ENCODE assay signal across 8 cellular contexts in the genomic region with DNA sequence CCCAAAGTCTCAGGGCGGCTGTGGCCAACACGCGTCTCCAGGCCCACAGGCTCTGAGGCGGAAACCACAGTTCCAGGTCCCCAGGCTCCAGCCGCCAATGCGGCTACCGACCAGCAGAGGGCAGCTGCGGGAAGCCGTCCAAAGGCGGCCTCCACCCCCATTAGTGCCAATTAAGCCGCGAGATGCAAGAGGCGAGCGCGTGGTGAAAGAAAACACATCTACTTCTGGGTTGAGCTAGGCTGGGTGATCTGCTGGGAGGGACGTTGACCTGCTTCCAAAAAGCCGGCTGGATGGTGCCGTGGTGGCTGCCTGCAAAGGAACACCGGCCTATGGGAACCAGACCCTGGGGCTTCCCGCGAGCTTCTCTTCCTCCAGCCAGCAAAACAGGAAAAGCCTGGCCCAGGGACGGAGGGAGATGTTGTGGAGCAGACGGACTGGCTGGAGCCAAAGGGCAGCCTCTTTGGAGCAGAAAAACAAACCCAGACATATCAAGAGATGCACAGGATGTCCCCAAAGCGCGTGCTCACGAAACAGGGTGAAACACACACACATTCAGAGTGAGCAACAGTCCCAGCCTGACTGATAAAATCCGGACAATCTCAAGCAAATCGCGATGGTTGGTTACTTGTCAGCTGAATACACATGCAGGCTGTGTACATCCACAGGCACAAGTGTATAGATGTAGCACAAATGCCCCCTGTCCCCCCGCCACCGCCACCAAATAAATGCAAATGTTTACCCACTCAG.
DNase-seq lines count a peak whose midpoint lies in the region; ATAC-seq, FAIRE-seq and TF ChIP-seq lines count a peak whose summit lies in the region.

No MANE protein-coding gene starts in this region.

- H3K27ac Mint-ChIP-seq in natural killer cell treated with Interleukin-12 subunit alpha and Interleukin-12 subunit beta and Interleukin-15 and Interleukin-18, amount 100 ng/mL, for 72 hours = no peak overlapping the region

- H3K27ac ChIP-seq in suprapubic skin = no peak overlapping the region

- 15% methylated on average over 20 of the region's 31 CpGs for WGBS in suprapubic skin

- TF ChIP-seq EP300 in suprapubic skin (IDR thresholded peaks at IDR 0.05) = no peak

- no peaks in the 10 kb centered on the region for H3K36me3 Mint-ChIP-seq in natural killer cell treated with Interleukin-12 subunit alpha and Interleukin-12 subunit beta and Interleukin-15 and Interleukin-18, amount 100 ng/mL, for 72 hours

- H3K9me3 Mint-ChIP-seq in natural killer cell treated with Interleukin-12 subunit alpha and Interleukin-12 subunit beta and Interleukin-15 and Interleukin-18, amount 100 ng/mL, for 72 hours = no peaks in the 10 kb centered on the region

- ATAC-seq in GM19463 (IDR thresholded peaks at IDR 0.05; ENCODE audit: unreplicated experiment) (peak; percentile 99), HG03558 (IDR thresholded peaks at IDR 0.05; ENCODE audit: extremely low read depth, unreplicated experiment) (peak; percentile 93)
- peak; percentile 70 to 72 for ATAC-seq in natural killer cell treated with Interleukin-12 subunit alpha and Interleukin-12 subunit beta and Interleukin-15 and Interleukin-18, amount 100 ng/mL, for 72 hours

- no peak for FAIRE-seq in D721Med (lab: Jason Lieb, UNC)

- peak overlapping the region; percentile 37 for H3K4me3 ChIP-seq in fibroblast of villous mesenchyme (ENCODE audit: low read depth, low read length)
- peak overlapping the region; percentile 26 for H3K4me3 ChIP-seq in suprapubic skin

- no peaks in the 10 kb centered on the region for H3K36me3 ChIP-seq in suprapubic skin

- peaks cover 5% of the 10 kb centered on the region for H3K27me3 ChIP-seq in suprapubic skin

- TF ChIP-seq CTCF in D721Med (IDR thresholded peaks at IDR 0.05; ENCODE audit: insufficient read depth, missing control alignments) = peak; percentile 90
- peak; percentile 90 for TF ChIP-seq CTCF in fibroblast of villous mesenchyme (IDR thresholded peaks at IDR 0.05; ENCODE audit: insufficient read depth, low read depth, low read length)
- TF ChIP-seq CTCF in suprapubic skin (IDR thresholded peaks at IDR 0.05) = peak; percentile 36 to 91

- no peak for TF ChIP-seq POLR2A in suprapubic skin (IDR thresholded peaks at IDR 0.05)

- peak; percentile 33 for DNase-seq in D721Med (ENCODE audit: insufficient read length, low spot score)
- peak; percentile 94 for DNase-seq in NCI-H748 (lab: John Stamatoyannopoulos, UW; ENCODE audit: unreplicated experiment)
- peak; percentile 21 for DNase-seq in activated T-cell treated with anti-CD3 and anti-CD28 coated beads, Interleukin-2, amount 50 U/mL, for 1 hour
- peak; percentile 44 for DNase-seq in fibroblast of villous mesenchyme (ENCODE audit: low read depth)
- DNase-seq in natural killer cell treated with Interleukin-12 subunit alpha and Interleukin-12 subunit beta and Interleukin-15 and Interleukin-18, amount 100 ng/mL, for 72 hours (ENCODE audit: low spot score) = peak; percentile 59
- DNase-seq in suprapubic skin (ENCODE audit: low spot score in 2 of 2) = peak; percentile 68 to 84

- H3K4me1 ChIP-seq in suprapubic skin = peaks cover 10% of the 10 kb centered on the region

- no peak overlapping the region for H3K4me3 Mint-ChIP-seq in natural killer cell treated with Interleukin-12 subunit alpha and Interleukin-12 subunit beta and Interleukin-15 and Interleukin-18, amount 100 ng/mL, for 72 hours

- H3K4me1 Mint-ChIP-seq in natural killer cell treated with Interleukin-12 subunit alpha and Interleukin-12 subunit beta and Interleukin-15 and Interleukin-18, amount 100 ng/mL, for 72 hours (ENCODE audit: low read depth in 2 of 2) = no peaks in the 10 kb centered on the region

- H3K27me3 Mint-ChIP-seq in natural killer cell treated with Interleukin-12 subunit alpha and Interleukin-12 subunit beta and Interleukin-15 and Interleukin-18, amount 100 ng/mL, for 72 hours = peaks cover 8 to 17% of the 10 kb centered on the region in 2 donors

- H3K9me3 ChIP-seq in suprapubic skin = no peaks in the 10 kb centered on the region

Comparison
In these comparisons a context has a peak if more than half of its experiments do, and no peak if none do; other contexts are left out.
1. DNase-seq: peak in every context shown above with its lines; median percentile 94 in NCI-H748; 76 in suprapubic skin; 59 in natural killer cell treated with Interleukin-12 subunit alpha and Interleukin-12 subunit beta and Interleukin-15 and Interleukin-18, amount 100 ng/mL, for 72 hours; 44 in fibroblast of villous mesenchyme; 33 in D721Med; 21 in activated T-cell treated with anti-CD3 and anti-CD28 coated beads, Interleukin-2, amount 50 U/mL, for 1 hour.